In the genomic region with DNA sequence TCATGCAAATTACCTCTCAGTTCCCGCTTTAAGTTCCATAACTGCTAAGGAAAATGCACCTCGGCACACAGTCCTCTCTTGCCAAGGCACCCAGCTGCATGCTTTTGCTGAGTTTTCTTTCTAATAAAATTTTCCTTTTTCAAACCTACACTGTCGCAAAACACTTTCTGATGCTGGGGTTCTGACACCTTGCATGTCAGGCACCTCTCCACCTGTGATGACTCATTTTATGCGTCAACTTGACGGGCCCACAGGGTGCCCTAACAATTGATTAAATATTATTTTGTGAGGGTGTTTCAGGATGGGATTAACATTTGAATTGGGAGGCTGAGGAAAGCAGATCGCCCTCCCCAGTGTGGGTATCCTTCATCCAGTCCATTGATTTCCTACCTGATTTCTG, we compare ENCODE assay signal across 1 cellular context.
TF ChIP-seq lines count a peak whose summit lies in the region.

No MANE protein-coding gene starts in this region.

TF ChIP-seq in H1, 55 proteins besides CTCF, POLR2A, EP300 and RAD21 (continued from another document):
- no peak for TF ChIP-seq CBX5 (IDR thresholded peaks at IDR 0.05; ENCODE audit: low read depth, low read length)
